In the genomic region with DNA sequence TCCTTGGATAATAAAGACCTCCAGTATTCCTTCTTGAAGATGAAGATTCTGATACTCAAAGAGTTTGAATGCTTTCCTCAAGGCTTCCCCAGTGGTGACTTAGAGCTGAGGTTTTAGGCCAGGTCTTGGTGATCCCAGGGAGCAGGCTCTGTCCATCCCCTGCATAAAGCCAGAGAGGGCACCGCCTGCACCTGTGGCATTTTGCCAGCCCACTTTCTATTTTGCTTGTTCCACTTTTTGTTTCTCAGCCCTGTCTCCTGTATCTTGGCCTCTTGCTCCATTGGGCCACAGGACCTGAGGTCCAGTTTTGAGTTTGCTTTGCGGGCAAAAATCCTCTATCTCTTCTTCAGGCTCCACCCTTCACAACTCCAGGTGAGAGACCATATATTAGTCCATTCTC, we compare ENCODE assay signal across 29 cellular contexts. TPM values are rescaled to one million over a fixed set of nuclear protein-coding genes. Genes with fewer than 3 reads are reported as not detected.
"Had no signal": no experiment of that assay in that cellular context is flagged by ENCODE, and none has a peak within 500 bp of the region (broad histone marks: within the 10 kb centered on the region; RNA-seq: fewer than 3 reads in every experiment).

No MANE protein-coding gene starts in this region.

- H3K36me3 ChIP-seq: gastrocnemius medialis, tibial artery had no signal

- H3K27ac Mint-ChIP-seq: activated CD4-positive, alpha-beta T cell treated with anti-CD3 and anti-CD28 coated beads, Interleukin-2, amount 10 ng/mL, durations not matched to agents 7 days and 5 days; activated CD8-positive, alpha-beta T cell treated with anti-CD3 and anti-CD28 coated beads, Interleukin-2, amount 10 ng/mL, durations not matched to agents 7 days and 5 days; activated naive CD4-positive, alpha-beta T cell treated with anti-CD3 and anti-CD28 coated beads, Interleukin-2, amount 50 U/mL, for 24 hours; activated T-helper 1 cell treated with anti-CD3 and anti-CD28 coated beads, Interleukin-12 subunit alpha, Interleukin-12 subunit beta, Interleukin-2, Interleukin-4 antibody, amounts not matched to agents 30 ng/mL and 10 ng/mL and 1 ng/mL, durations not matched to agents 14 hours and 24 hours and 36 hours; dendritic cell treated with granulocyte-macrophage colony-stimulating factor and Interleukin-4, amounts not matched to agents 40 ng/mL and 50 ng/mL, for 4 days; stimulated activated naive CD8-positive, alpha-beta T cell treated with anti-CD3 and anti-CD28 coated beads, Interleukin-15, Interleukin-2, amounts not matched to agents 100 ng/mL and 50 ng/mL, for 24 hours had no signal

- H3K4me1 ChIP-seq: gastrocnemius medialis, tibial artery had no signal

- ATAC-seq: activated CD4-positive, CD25-positive, alpha-beta regulatory T cell treated with anti-CD3 and anti-CD28 coated beads, Interleukin-2, amount 50 U/mL, for 24 hours; activated CD8-positive, alpha-beta T cell treated with anti-CD3 and anti-CD28 coated beads, Interleukin-2, amount 10 ng/mL, durations not matched to agents 7 days and 5 days; gastrocnemius medialis; left ventricle myocardium superior had no signal

- H3K9me3 Mint-ChIP-seq: activated CD4-positive, alpha-beta T cell treated with anti-CD3 and anti-CD28 coated beads, Interleukin-2, amount 10 ng/mL, durations not matched to agents 7 days and 5 days; activated naive CD4-positive, alpha-beta T cell treated with anti-CD3 and anti-CD28 coated beads, Interleukin-2, amount 50 U/mL, for 24 hours; activated T-helper 1 cell treated with anti-CD3 and anti-CD28 coated beads, Interleukin-12 subunit alpha, Interleukin-12 subunit beta, Interleukin-2, Interleukin-4 antibody, amounts not matched to agents 30 ng/mL and 10 ng/mL and 1 ng/mL, durations not matched to agents 14 hours and 24 hours and 36 hours; dendritic cell treated with granulocyte-macrophage colony-stimulating factor and Interleukin-4, amounts not matched to agents 40 ng/mL and 50 ng/mL, for 4 days; stimulated activated naive CD8-positive, alpha-beta T cell treated with anti-CD3 and anti-CD28 coated beads, Interleukin-15, Interleukin-2, amounts not matched to agents 100 ng/mL and 50 ng/mL, for 24 hours had no signal

- H3K4me3 ChIP-seq: gastrocnemius medialis, tibial artery had no signal

- H3K27me3 ChIP-seq: gastrocnemius medialis, tibial artery had no signal

- H3K4me3 Mint-ChIP-seq: activated CD4-positive, alpha-beta T cell treated with anti-CD3 and anti-CD28 coated beads, Interleukin-2, amount 10 ng/mL, durations not matched to agents 7 days and 5 days; activated CD8-positive, alpha-beta T cell treated with anti-CD3 and anti-CD28 coated beads, Interleukin-2, amount 10 ng/mL, durations not matched to agents 7 days and 5 days; activated naive CD4-positive, alpha-beta T cell treated with anti-CD3 and anti-CD28 coated beads, Interleukin-2, amount 50 U/mL, for 24 hours; activated T-helper 1 cell treated with anti-CD3 and anti-CD28 coated beads, Interleukin-12 subunit alpha, Interleukin-12 subunit beta, Interleukin-2, Interleukin-4 antibody, amounts not matched to agents 30 ng/mL and 10 ng/mL and 1 ng/mL, durations not matched to agents 14 hours and 24 hours and 36 hours; dendritic cell treated with granulocyte-macrophage colony-stimulating factor and Interleukin-4, amounts not matched to agents 40 ng/mL and 50 ng/mL, for 4 days; stimulated activated naive CD8-positive, alpha-beta T cell treated with anti-CD3 and anti-CD28 coated beads, Interleukin-15, Interleukin-2, amounts not matched to agents 100 ng/mL and 50 ng/mL, for 24 hours had no signal

- H3K27me3 Mint-ChIP-seq: activated CD4-positive, alpha-beta T cell treated with anti-CD3 and anti-CD28 coated beads, Interleukin-2, amount 10 ng/mL, durations not matched to agents 7 days and 5 days; brain; dendritic cell treated with granulocyte-macrophage colony-stimulating factor and Interleukin-4, amounts not matched to agents 40 ng/mL and 50 ng/mL, for 4 days; stimulated activated naive CD8-positive, alpha-beta T cell treated with anti-CD3 and anti-CD28 coated beads, Interleukin-15, Interleukin-2, amounts not matched to agents 100 ng/mL and 50 ng/mL, for 24 hours had no signal

- DNase-seq: activated CD4-positive, alpha-beta T cell treated with anti-CD3 and anti-CD28 coated beads, Interleukin-2, amount 10 ng/mL, durations not matched to agents 7 days and 5 days; activated CD8-positive, alpha-beta T cell treated with anti-CD3 and anti-CD28 coated beads, Interleukin-2, amount 10 ng/mL, durations not matched to agents 7 days and 5 days; activated gamma-delta T cell; aorta; effector CD8-positive, alpha-beta T cell; gastrocnemius medialis; hypothalamus; left ventricle myocardium superior; mammary epithelial cell; nucleus accumbens; stimulated activated CD4-positive, alpha-beta T cell treated with anti-CD3 and anti-CD28 coated beads, Interleukin-4, amount 100 ng/mL, for 1 hour; tibial artery had no signal

- H3K27ac ChIP-seq: gastrocnemius medialis, tibial artery, VCaP had no signal

- H3K36me3 Mint-ChIP-seq: activated naive CD4-positive, alpha-beta T cell treated with anti-CD3 and anti-CD28 coated beads, Interleukin-2, amount 50 U/mL, for 24 hours; brain had no signal

- H3K9me3 ChIP-seq: gastrocnemius medialis, tibial artery had no signal

RNA-seq across cellular contexts. Expression of gene SCYGR1, which starts 6.7 kb away (rescaled TPM):
- total RNA-seq: activated CD4-positive, alpha-beta T cell treated with anti-CD3 and anti-CD28 coated beads, Interleukin-2, amount 10 ng/mL, durations not matched to agents 7 days and 5 days; activated CD8-positive, alpha-beta T cell treated with anti-CD3 and anti-CD28 coated beads, Interleukin-2, amount 10 ng/mL, durations not matched to agents 7 days and 5 days; activated T-helper 1 cell treated with anti-CD3 and anti-CD28 coated beads, Interleukin-12 subunit alpha, Interleukin-12 subunit beta, Interleukin-2, Interleukin-4 antibody, amounts not matched to agents 30 ng/mL and 10 ng/mL and 1 ng/mL, durations not matched to agents 14 hours and 24 hours and 36 hours; aorta; cardiac septum; chondrocyte; gastrocnemius medialis; left ventricle myocardium superior; mammary epithelial cell; mononuclear cell; myocyte; posterior vena cava; renal cortical epithelial cell; T-helper 2 cell treated with Interferon-gamma antibody and Interleukin-4, amounts not matched to agents 100 ng/mL and 5 ng/mL, for 36 hours; ureter had no signal
- polyA plus RNA-seq: aorta, esophagus, mammary epithelial cell, neural cell had no signal

RNA-seq across cellular contexts. Expression of gene TM4SF20, which starts 15.3 kb away (rescaled TPM):
- total RNA-seq: activated CD4-positive, alpha-beta T cell treated with anti-CD3 and anti-CD28 coated beads, Interleukin-2, amount 10 ng/mL, durations not matched to agents 7 days and 5 days; activated CD8-positive, alpha-beta T cell treated with anti-CD3 and anti-CD28 coated beads, Interleukin-2, amount 10 ng/mL, durations not matched to agents 7 days and 5 days; activated T-helper 1 cell treated with anti-CD3 and anti-CD28 coated beads, Interleukin-12 subunit alpha, Interleukin-12 subunit beta, Interleukin-2, Interleukin-4 antibody, amounts not matched to agents 30 ng/mL and 10 ng/mL and 1 ng/mL, durations not matched to agents 14 hours and 24 hours and 36 hours; aorta; cardiac septum; chondrocyte; gastrocnemius medialis; left ventricle myocardium superior; mammary epithelial cell; mononuclear cell; myocyte; renal cortical epithelial cell; T-helper 2 cell treated with Interferon-gamma antibody and Interleukin-4, amounts not matched to agents 100 ng/mL and 5 ng/mL, for 36 hours; ureter had no signal
- polyA plus RNA-seq: mammary epithelial cell, neural cell had no signal
